8 cellular contexts compared by ENCODE assay signal in genomic region chr10:68720793-68721672, GRCh38. TPM values are rescaled to one million over a fixed set of nuclear protein-coding genes. Genes with fewer than 3 reads are reported as not detected.
A peak's percentile ranks its signal among the peaks of the same experiment; 100 is the strongest.
DNase-seq lines count a peak whose midpoint lies in the region; ATAC-seq and TF ChIP-seq lines count a peak whose summit lies in the region.

Gene CCAR1 (plus strand): TSS chr10:68721239. CDS start chr10:68722505, 1,266 bp downstream.

- POLR2A ChIA-PET in CD8-positive, alpha-beta memory T cell (lab: Charles Lee) = interaction anchor here (0.6 to 1.5 kb wide), 7 partner anchors 51 to 419 kb away, joined by 3 to 10 read pairs (median 3); no protein-coding TSS in a partner anchor

- H3K9me3 ChIP-seq in CD8-positive, alpha-beta memory T cell (ENCODE audit: low read length) = no peaks in the 10 kb centered on the region
- no peaks in the 10 kb centered on the region for H3K9me3 ChIP-seq in lower lobe of right lung

- ATAC-seq in GM19468 (IDR thresholded peaks at IDR 0.05; ENCODE audit: extremely low read depth, unreplicated experiment) (peak; percentile 92), lower lobe of right lung (peak; percentile 99 to 100)

- H3K36me3 ChIP-seq in CD8-positive, alpha-beta memory T cell (ENCODE audit: insufficient read depth, low read length) = no peaks in the 10 kb centered on the region
- H3K36me3 ChIP-seq in lower lobe of right lung = peaks cover 28% of the 10 kb centered on the region

- CTCF ChIA-PET in CD8-positive, alpha-beta memory T cell (lab: Charles Lee) = no interaction called here

- H3K4me3 ChIP-seq in CD8-positive, alpha-beta memory T cell (ENCODE audit: low read length) = peak within 1 kb of the TSS; percentile 87
- H3K4me3 ChIP-seq in lower lobe of right lung = peak within 1 kb of the TSS; percentile 100

- H3K36me3 Mint-ChIP-seq in CD8-positive, alpha-beta memory T cell = peaks cover 0 to 37% (median 4%) of the 10 kb centered on the region in 3 donors

- intact Hi-C loops in lower lobe of right lung (cut with DNase I) = no loop called here

- peak; percentile 93 to 98 (median 96) for DNase-seq in CD8-positive, alpha-beta memory T cell
- DNase-seq in HS-5 (ENCODE audit: low read depth) = peak; percentile 94
- DNase-seq in NK-92 treated with Interleukin-12 subunit alpha and Interleukin-12 subunit beta, amount 100 ng/mL, for 24 hours (lab: John Stamatoyannopoulos, UW) = peak; percentile 94
- peak; percentile 97 for DNase-seq in activated CD8-positive, alpha-beta memory T cell treated with anti-CD3 and anti-CD28 coated beads for 24 hours
- DNase-seq in effector CD4-positive, alpha-beta T cell = peak; percentile 96
- DNase-seq in lower lobe of right lung = peak; percentile 99
- peak; percentile 95 to 97 (median 96) for DNase-seq in stimulated activated CD4-positive, alpha-beta T cell treated with anti-CD3 and anti-CD28 coated beads, TNF-alpha, amount 100 ng/mL, for 24 hours (ENCODE audit: low read depth in 3 of 3)

- no peaks in the 10 kb centered on the region for H3K27me3 ChIP-seq in CD8-positive, alpha-beta memory T cell (ENCODE audit: insufficient read depth, low read length, poor library complexity, severe bottlenecking)
- H3K27me3 ChIP-seq in lower lobe of right lung (ENCODE audit: low read depth) = no peaks in the 10 kb centered on the region

- peaks cover 15% of the 10 kb centered on the region for H3K4me1 ChIP-seq in CD8-positive, alpha-beta memory T cell (ENCODE audit: insufficient read depth, low read length)
- H3K4me1 ChIP-seq in lower lobe of right lung = peaks cover 12% of the 10 kb centered on the region

- no peak for TF ChIP-seq CTCF in lower lobe of right lung (IDR thresholded peaks at IDR 0.05)

- H3K27ac ChIP-seq in CD8-positive, alpha-beta memory T cell (ENCODE audit: low read depth, low read length) = peak within 1 kb of the TSS; percentile 93
- H3K27ac ChIP-seq in lower lobe of right lung = peak within 1 kb of the TSS; percentile 97

- H3K4me1 Mint-ChIP-seq in CD8-positive, alpha-beta memory T cell = peaks cover 16 to 20% (median 17%) of the 10 kb centered on the region in 3 donors

- no peaks in the 10 kb centered on the region for H3K27me3 Mint-ChIP-seq in CD8-positive, alpha-beta memory T cell

- peaks cover 0 to 5% (median 0%) of the 10 kb centered on the region in 5 donors for H3K9me3 Mint-ChIP-seq in CD8-positive, alpha-beta memory T cell

- H3K4me3 Mint-ChIP-seq in CD8-positive, alpha-beta memory T cell = peak within 1 kb of the TSS; percentile 88 to 100 (median 98)

- H3K27ac Mint-ChIP-seq in CD8-positive, alpha-beta memory T cell = peak within 1 kb of the TSS; percentile 92 to 99 (median 99)

RNA-seq across cellular contexts. Expression of gene CCAR1, which starts in this region (rescaled TPM):
- 100 to 1,000 TPM; 132 to 147 TPM for total RNA-seq in CD8-positive, alpha-beta memory T cell
- polyA plus RNA-seq in CD8-positive, alpha-beta memory T cell = 49.4 TPM
- total RNA-seq in lower lobe of right lung = 52.9 TPM

Comparison
In these comparisons a context has a peak if more than half of its experiments do, and no peak if none do; other contexts are left out.
1. Peak in every context shown above with its lines: DNase-seq, ATAC-seq, H3K4me3 ChIP-seq and H3K27ac ChIP-seq.